19 cellular contexts compared by ENCODE assay signal in the genomic region with DNA sequence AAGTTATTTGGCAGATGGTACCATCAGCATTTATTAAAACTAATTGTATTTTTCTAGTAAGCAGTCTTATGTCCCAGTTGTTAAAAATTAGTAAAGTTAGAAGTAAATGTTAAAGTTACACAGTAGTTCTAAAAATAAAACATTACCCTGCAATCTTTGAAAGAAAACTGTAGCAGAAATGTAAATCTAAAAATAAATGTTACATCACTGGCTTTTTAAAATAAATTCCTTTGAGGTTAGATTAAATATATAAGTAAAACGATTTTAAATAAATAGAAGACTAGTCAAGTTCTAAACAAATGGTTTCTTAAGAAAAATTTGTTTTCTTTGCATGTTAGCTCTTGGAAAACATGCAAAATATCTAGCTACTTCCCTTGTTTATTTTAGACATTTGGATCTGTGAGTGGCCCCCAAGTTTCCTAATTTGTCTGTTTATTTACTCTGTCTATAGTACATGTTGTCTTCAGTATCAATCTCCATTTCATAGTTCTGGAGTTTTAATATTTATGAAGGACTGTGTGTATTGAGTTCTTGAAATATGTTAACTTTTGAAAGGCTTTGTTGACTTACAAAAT. TPM values are rescaled to one million over a fixed set of nuclear protein-coding genes. Genes with fewer than 3 reads are reported as not detected.
DNase-seq lines count a peak whose midpoint lies in the region; ATAC-seq and TF ChIP-seq lines count a peak whose summit lies in the region.
"Had no signal": no experiment of that assay in that cellular context is flagged by ENCODE, and none has a peak within 500 bp of the region (broad histone marks: within the 10 kb centered on the region; RNA-seq: fewer than 3 reads in every experiment).

No MANE protein-coding gene starts in this region.

- H3K27me3 Mint-ChIP-seq in central memory CD8-positive, alpha-beta T cell: no peaks in the 10 kb centered on the region
- no peaks in the 10 kb centered on the region for H3K27me3 Mint-ChIP-seq in naive B cell
- H3K27me3 Mint-ChIP-seq: activated CD8-positive, alpha-beta memory T cell treated with anti-CD3 and anti-CD28 coated beads, Interleukin-2, amount 10 ng/mL, durations not matched to agents 7 days and 5 days; brain had no signal

- peak overlapping the region; percentile 36 for H3K27ac Mint-ChIP-seq in central memory CD8-positive, alpha-beta T cell (ENCODE audit: low read depth)
- H3K27ac Mint-ChIP-seq in naive B cell: peak overlapping the region in 4 of 6 donors; percentile 25 to 79 (median 60)
- H3K27ac Mint-ChIP-seq: activated CD8-positive, alpha-beta memory T cell treated with anti-CD3 and anti-CD28 coated beads, Interleukin-2, amount 10 ng/mL, durations not matched to agents 7 days and 5 days; brain had no signal

- H3K4me2 ChIP-seq in BLaER1: peak overlapping the region; percentile 51
- no peak overlapping the region for H3K4me2 ChIP-seq in GM23248 (ENCODE audit: unreplicated experiment)

- peaks cover 8% of the 10 kb centered on the region for H3K36me3 Mint-ChIP-seq in central memory CD8-positive, alpha-beta T cell (ENCODE audit: insufficient read depth)
- H3K36me3 Mint-ChIP-seq in naive B cell: no peaks in the 10 kb centered on the region

- H2AFZ ChIP-seq in GM23248: no peak overlapping the region

- H3K9me3 ChIP-seq in BLaER1: no peaks in the 10 kb centered on the region
- no peaks in the 10 kb centered on the region for H3K9me3 ChIP-seq in GM23248 (ENCODE audit: low read depth)
- H3K9me3 ChIP-seq in colonic mucosa: no peaks in the 10 kb centered on the region
- H3K9me3 ChIP-seq in psoas muscle: no peaks in the 10 kb centered on the region
- H3K9me3 ChIP-seq: heart left ventricle had no signal

- no peaks in the 10 kb centered on the region for H3K4me1 Mint-ChIP-seq in central memory CD8-positive, alpha-beta T cell
- no peaks in the 10 kb centered on the region for H3K4me1 Mint-ChIP-seq in naive B cell

- 2 to 8% methylated on average over 1 of the region's 1 CpG for WGBS in GM23248 (ENCODE audit: low coverage in 1 of 2, low lambda C conversion rate in 2 of 2, missing lambda C conversion rate in 2 of 2), 2 experiments
- 10 to 25% (median 20%) methylated on average over 1 of the region's 1 CpG for WGBS in psoas muscle, 3 donors

- no peaks in the 10 kb centered on the region for H3K27me3 ChIP-seq in BLaER1
- H3K27me3 ChIP-seq in GM23248 (replicated peaks; ENCODE audit: insufficient read depth): no peaks in the 10 kb centered on the region
- no peaks in the 10 kb centered on the region for H3K27me3 ChIP-seq in colonic mucosa
- no peaks in the 10 kb centered on the region for H3K27me3 ChIP-seq in psoas muscle (ENCODE audit: insufficient read depth in 3 of 3, low read length in 2 of 3)
- H3K27me3 ChIP-seq: heart left ventricle had no signal

- no peaks in the 10 kb centered on the region for H3K9me3 Mint-ChIP-seq in central memory CD8-positive, alpha-beta T cell
- H3K9me3 Mint-ChIP-seq in naive B cell: no peaks in the 10 kb centered on the region
- H3K9me3 Mint-ChIP-seq: brain had no signal

- TF ChIP-seq CTCF in colonic mucosa (IDR thresholded peaks at IDR 0.05): no peak
- no peak for TF ChIP-seq CTCF in psoas muscle (IDR thresholded peaks at IDR 0.05)

- H3K4me3 Mint-ChIP-seq in central memory CD8-positive, alpha-beta T cell: no peak overlapping the region
- H3K4me3 Mint-ChIP-seq in naive B cell: no peak overlapping the region
- H3K4me3 Mint-ChIP-seq: activated CD8-positive, alpha-beta memory T cell treated with anti-CD3 and anti-CD28 coated beads, Interleukin-2, amount 10 ng/mL, durations not matched to agents 7 days and 5 days; brain had no signal

- peaks cover 17% of the 10 kb centered on the region for H3K4me1 ChIP-seq in BLaER1
- H3K4me1 ChIP-seq in GM23248 (ENCODE audit: insufficient read depth): peaks cover 41% of the 10 kb centered on the region
- no peaks in the 10 kb centered on the region for H3K4me1 ChIP-seq in colonic mucosa
- H3K4me1 ChIP-seq in psoas muscle: peaks cover 14% of the 10 kb centered on the region

- H3K4me3 ChIP-seq in BLaER1 (no peak overlapping the region), GM23248 (no peak overlapping the region), colonic mucosa (no peak overlapping the region), psoas muscle (no peak overlapping the region)
- H3K4me3 ChIP-seq: heart left ventricle had no signal

- H3K27ac ChIP-seq in BLaER1 (peak overlapping the region; percentile 18; the same call in 1 of the 2 replicates), GM23248 (peak overlapping the region; percentile 33), colonic mucosa (no peak overlapping the region), psoas muscle (no peak overlapping the region)

- peaks cover 50% of the 10 kb centered on the region for H3K79me2 ChIP-seq in GM23248 (ENCODE audit: insufficient read depth)

- no peak for ATAC-seq in central memory CD8-positive, alpha-beta T cell (replicated peaks; ENCODE audit: extremely low read depth, poor library complexity, severe bottlenecking)
- ATAC-seq in naive B cell (ENCODE audit: low read depth in 2 of 2) (no peak), GM21528 (IDR thresholded peaks at IDR 0.05; ENCODE audit: low FRiP score, unreplicated experiment) (no peak), GM19395 (IDR thresholded peaks at IDR 0.05; ENCODE audit: unreplicated experiment) (no peak), psoas muscle (no peak)
- ATAC-seq: activated CD8-positive, alpha-beta memory T cell treated with anti-CD3 and anti-CD28 coated beads, Interleukin-2, amount 10 ng/mL, durations not matched to agents 7 days and 5 days; esophagus mucosa; heart left ventricle had no signal

- in situ Hi-C loops in GM23248 (cut with MboI): no loop called here

- H3K9ac ChIP-seq in BLaER1 (no peak overlapping the region), GM23248 (peak overlapping the region; percentile 33), colonic mucosa (ENCODE audit: low read depth in 2 of 2, low read length in 2 of 2) (no peak overlapping the region)

- intact Hi-C loops in colonic mucosa (cut with DNase I): no loop called here
- intact Hi-C loops in psoas muscle (cut with DNase I): no loop called here

- peaks cover 89% of the 10 kb centered on the region for H3F3A ChIP-seq in GM23248 (ENCODE audit: insufficient read depth)

- no peaks in the 10 kb centered on the region for H3K9me2 ChIP-seq in GM23248 (ENCODE audit: insufficient read depth)

- H4K20me1 ChIP-seq in BLaER1: no peaks in the 10 kb centered on the region
- no peaks in the 10 kb centered on the region for H4K20me1 ChIP-seq in GM23248 (ENCODE audit: insufficient read depth)

- DNase-seq in GM23248: no peak
- DNase-seq in central memory CD8-positive, alpha-beta T cell (ENCODE audit: low spot score in 2 of 2): no peak
- no peak for DNase-seq in naive B cell
- DNase-seq in colonic mucosa: no peak
- DNase-seq in psoas muscle: no peak
- DNase-seq: activated CD4-positive, CD25-positive, alpha-beta regulatory T cell; activated CD8-positive, alpha-beta memory T cell treated with anti-CD3 and anti-CD28 coated beads, Interleukin-2, amount 10 ng/mL, durations not matched to agents 7 days and 5 days; activated gamma-delta T cell treated with Interleukin-2 at 50 U/mL for 16 hours; DMS53; heart left ventricle; Karpas-422; NCI-H2171 treated with DMSO at 0.1 percent for 48 hours; stimulated activated CD4-positive, alpha-beta T cell treated with anti-CD3 and anti-CD28 coated beads, Interleukin-4, amount 100 ng/mL, for 24 hours; stimulated activated CD8-positive, alpha-beta memory T cell treated with anti-CD3 and anti-CD28 coated beads, Interleukin-4, amount 100 ng/mL, for 48 hours had no signal

- H3K36me3 ChIP-seq in BLaER1 (no peaks in the 10 kb centered on the region), GM23248 (ENCODE audit: low read depth) (peaks cover 67% of the 10 kb centered on the region), colonic mucosa (no peaks in the 10 kb centered on the region), psoas muscle (ENCODE audit: insufficient read depth in 1 of 2, low read depth in 1 of 2) (no peaks in the 10 kb centered on the region)

RNA-seq across cellular contexts. Expression of a gene that starts 58.2 kb away (rescaled TPM):
- 362 and 426 TPM in 2 replicates for total RNA-seq in GM23248 (2014; rRNA removed; shearing (Covaris generic))
- polyA plus RNA-seq in GM23248 (2016; fragmentation: Nextera tagmentation; extraction: Ambion mirVana) (81.0 and 96.0 TPM in 2 replicates), naive B cell (ENCODE audit: low read depth in 6 of 6) (10 to 100 TPM; 15.6 to 48.3 (median 40.0) TPM), psoas muscle (10 to 100 TPM in 2 of 3 donors, 1 to 10 TPM in 1; 6.9 to 26.7 (median 20.6) TPM)
- total RNA-seq in colonic mucosa (10 to 100 TPM; 50.5 to 72.3 TPM), psoas muscle (10 to 100 TPM; 19.4 to 30.6 (median 29.0) TPM)

Comparison
In these comparisons a context has a peak if more than half of its experiments do, and no peak if none do; other contexts are left out.
1. H3K27ac ChIP-seq: peak in BLaER1 (single experiment) and GM23248 (single experiment); none in colonic mucosa (single experiment) and psoas muscle (single experiment).